ENCODE assay signal across 8 cellular contexts in genomic region chr5:73565166-73565968, GRCh38. TPM values are rescaled to one million over a fixed set of nuclear protein-coding genes. Genes with fewer than 3 reads are reported as not detected.
DNase-seq lines count a peak whose midpoint lies in the region; ATAC-seq and TF ChIP-seq lines count a peak whose summit lies in the region.

ANKRA2 (minus strand) TSS chr5:73565639; CDS start chr5:73562881, 2,758 bp downstream.
A gene with protein sequence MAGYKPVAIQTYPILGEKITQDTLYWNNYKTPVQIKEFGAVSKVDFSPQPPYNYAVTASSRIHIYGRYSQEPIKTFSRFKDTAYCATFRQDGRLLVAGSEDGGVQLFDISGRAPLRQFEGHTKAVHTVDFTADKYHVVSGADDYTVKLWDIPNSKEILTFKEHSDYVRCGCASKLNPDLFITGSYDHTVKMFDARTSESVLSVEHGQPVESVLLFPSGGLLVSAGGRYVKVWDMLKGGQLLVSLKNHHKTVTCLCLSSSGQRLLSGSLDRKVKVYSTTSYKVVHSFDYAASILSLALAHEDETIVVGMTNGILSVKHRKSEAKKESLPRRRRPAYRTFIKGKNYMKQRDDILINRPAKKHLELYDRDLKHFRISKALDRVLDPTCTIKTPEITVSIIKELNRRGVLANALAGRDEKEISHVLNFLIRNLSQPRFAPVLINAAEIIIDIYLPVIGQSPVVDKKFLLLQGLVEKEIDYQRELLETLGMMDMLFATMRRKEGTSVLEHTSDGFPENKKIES (plus strand): TSS chr5:73565743. CDS start chr5:73567345, 1,602 bp downstream.

- H3K4me1 Mint-ChIP-seq in neural progenitor cell, result peaks cover 15% of the 10 kb centered on the region

- H3K27ac ChIP-seq in foreskin keratinocyte, result peak within 1 kb of the TSS; percentile 73
- H3K27ac ChIP-seq in neural progenitor cell, result peak within 1 kb of the TSS; percentile 49

- CTCF ChIA-PET in HEK293T (lab: Yijun Ruan, JAX), result interaction anchor here (0.6 kb wide), 1 partner anchor 1088 kb away, joined by 3 read pairs; no protein-coding TSS in a partner anchor

- H3K79me2 ChIP-seq in neural progenitor cell (ENCODE audit: low read depth), result peaks cover 70% of the 10 kb centered on the region

- H4K20me1 ChIP-seq in neural progenitor cell (ENCODE audit: low read depth), result no peaks in the 10 kb centered on the region

- no peaks in the 10 kb centered on the region for H3K9me3 Mint-ChIP-seq in neural progenitor cell

- peak; percentile 91 for ATAC-seq in foreskin keratinocyte

- peak within 1 kb of the TSS; percentile 92 for H3K4me3 ChIP-seq in neural progenitor cell

- peak; percentile 84 for DNase-seq in GF-D8 (lab: John Stamatoyannopoulos, UW)
- DNase-seq in HEK293T (ENCODE audit: extremely low spot score), result peak; percentile 93
- DNase-seq in MV-4-11 (lab: John Stamatoyannopoulos, UW), result peak; percentile 94
- peak; percentile 98 for DNase-seq in SK-MEL-5 (ENCODE audit: low read depth, low spot score)
- peak; percentile 99 for DNase-seq in activated naive CD4-positive, alpha-beta T cell treated with Interleukin-2 at 50 U/mL for 16 hours
- DNase-seq in foreskin keratinocyte, result peak; percentile 87 to 94
- peak; percentile 100 for DNase-seq in neural progenitor cell (ENCODE audit: low spot score)
- peak; percentile 97 for DNase-seq in stromal cell of bone marrow (ENCODE audit: low read depth)

- in situ Hi-C loops in SK-MEL-5 (cut with HindIII; ENCODE audit: low pct_unique_long_range_greater_than_20kb, low sequenced_read_pairs), result no loop called here

- peaks cover 15% of the 10 kb centered on the region for H3K4me1 ChIP-seq in foreskin keratinocyte
- H3K4me1 ChIP-seq in neural progenitor cell, result peaks cover 18% of the 10 kb centered on the region

- H3F3A ChIP-seq in neural progenitor cell (ENCODE audit: low read depth), result peaks cover 4% of the 10 kb centered on the region

- H3K36me3 Mint-ChIP-seq in neural progenitor cell, result peaks cover 5% of the 10 kb centered on the region

- H3K4me3 Mint-ChIP-seq in neural progenitor cell, result peak within 1 kb of the TSS; percentile 97

- peak within 1 kb of the TSS; percentile 95 for H3K27ac Mint-ChIP-seq in neural progenitor cell

- no peaks in the 10 kb centered on the region for H3K36me3 ChIP-seq in neural progenitor cell

- H3K9me3 ChIP-seq in neural progenitor cell (ENCODE audit: low read depth), result no peaks in the 10 kb centered on the region

- H3K9ac ChIP-seq in neural progenitor cell, result peak within 1 kb of the TSS; percentile 90

- TF ChIP-seq CTCF in foreskin keratinocyte (conservative IDR thresholded peaks at IDR 0.05), result no peak
- no peak for TF ChIP-seq CTCF in neural progenitor cell (IDR thresholded peaks at IDR 0.05)

- no peaks in the 10 kb centered on the region for H3K27me3 ChIP-seq in foreskin keratinocyte
- no peaks in the 10 kb centered on the region for H3K27me3 ChIP-seq in neural progenitor cell

- no peaks in the 10 kb centered on the region for H3K27me3 Mint-ChIP-seq in neural progenitor cell (ENCODE audit: insufficient read depth, low read depth)

- POLR2A ChIA-PET in HEK293T (lab: Yijun Ruan, JAX), result interaction anchor here (1.0 to 2.4 kb wide), 5 partner anchors 9 to 159 kb away, joined by 3 to 7 read pairs (median 5); partner anchors contain the start of gene BTF3

- peak within 1 kb of the TSS; percentile 96 for H3K4me2 ChIP-seq in neural progenitor cell

- peak within 1 kb of the TSS; percentile 86 for H2AFZ ChIP-seq in neural progenitor cell (replicated peaks)

TF ChIP-seq in HEK293T, 16 proteins besides CTCF, POLR2A, EP300 and RAD21:
- no peak for TF ChIP-seq ELF4 (IDR thresholded peaks at IDR 0.05)
- TF ChIP-seq SP1 (IDR thresholded peaks at IDR 0.05), result no peak
- TF ChIP-seq ZNF384 (IDR thresholded peaks at IDR 0.05), result no peak
- TF ChIP-seq LEF1 (IDR thresholded peaks at IDR 0.05; ENCODE audit: borderline replicate concordance), result no peak
TF ChIP-seq in HEK293T: peak in this region for 0.

RNA-seq across cellular contexts. Expression of gene ANKRA2, which starts in this region (rescaled TPM):
- 29.2 and 35.3 TPM in 2 replicates for total RNA-seq in SK-MEL-5 (2014; rRNA removed; shearing (Covaris generic))
- polyA plus RNA-seq in SK-MEL-5 (2015; cell fraction: cytosol; rRNA removed), result 13.0 TPM in 2 replicates
- polyA plus RNA-seq in SK-MEL-5 (2015; cell fraction: nucleus; rRNA removed), result 79.3 and 126 TPM in 2 replicates
- total RNA-seq in foreskin keratinocyte, result 11.3 and 11.4 TPM in 2 replicates
- 5.3 and 7.5 TPM in 2 replicates for polyA plus RNA-seq in foreskin keratinocyte
- total RNA-seq in neural progenitor cell (ENCODE audit: low replicate concordance), result 32.7 and 64.3 TPM in 2 replicates

RNA-seq across cellular contexts. Expression of the second gene that starts in this region (rescaled TPM):
- 50.3 and 56.7 TPM in 2 replicates for total RNA-seq in SK-MEL-5 (2014; rRNA removed; shearing (Covaris generic))
- polyA plus RNA-seq in SK-MEL-5 (2015; cell fraction: cytosol; rRNA removed), result 21.2 and 22.4 TPM in 2 replicates
- 91.9 and 166 TPM in 2 replicates for polyA plus RNA-seq in SK-MEL-5 (2015; cell fraction: nucleus; rRNA removed)
- total RNA-seq in foreskin keratinocyte (21.0 and 25.5 TPM in 2 replicates), neural progenitor cell (ENCODE audit: low replicate concordance) (22.1 and 34.4 TPM in 2 replicates)
- 7.8 and 10.4 TPM in 2 replicates for polyA plus RNA-seq in foreskin keratinocyte

Comparison
In these comparisons a context has a peak if more than half of its experiments do, and no peak if none do; other contexts are left out.
1. Peak in every context shown above with its lines: DNase-seq, ATAC-seq, H3K4me3 ChIP-seq and H3K27ac ChIP-seq.